14 cellular contexts compared by ENCODE assay signal in the genomic region with DNA sequence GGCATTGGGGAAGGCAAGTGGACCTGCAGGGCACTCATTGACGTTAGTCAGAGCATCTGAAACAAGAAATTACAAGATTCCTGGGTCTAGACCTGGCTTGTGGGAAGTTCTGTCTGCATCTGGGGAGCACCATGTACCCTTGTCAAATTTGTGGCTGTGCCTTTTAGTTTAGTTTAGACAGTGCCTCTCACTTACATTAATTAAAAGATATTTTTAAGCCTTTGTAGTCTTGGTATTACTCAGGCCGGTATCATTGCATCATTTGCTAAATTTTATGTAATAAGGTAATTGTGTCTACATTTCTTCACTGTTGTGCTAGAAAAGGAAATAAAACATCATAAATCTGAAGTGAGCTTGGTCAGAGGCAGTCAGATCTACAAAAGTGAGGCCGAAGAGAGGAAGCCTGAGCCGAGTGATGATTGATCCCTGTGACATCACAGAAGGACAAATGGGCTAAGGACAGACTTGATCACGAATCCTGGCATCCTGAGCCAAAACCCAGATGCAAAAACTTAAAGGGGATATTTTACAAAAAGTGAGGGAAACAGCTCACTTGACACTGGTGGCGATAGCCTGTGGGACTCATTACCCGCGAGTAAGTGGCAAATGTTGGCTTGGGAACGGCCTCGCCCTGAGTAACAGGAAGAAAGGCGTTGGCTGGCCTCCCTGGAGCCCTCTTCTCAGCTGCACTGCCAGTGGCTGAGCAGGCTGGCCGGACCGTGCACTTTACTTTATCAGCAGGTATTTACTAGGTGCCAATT.
DNase-seq lines count a peak whose midpoint lies in the region; ATAC-seq, FAIRE-seq and TF ChIP-seq lines count a peak whose summit lies in the region.
"Had no signal": no experiment of that assay in that cellular context is flagged by ENCODE, and none has a peak within 500 bp of the region (broad histone marks: within the 10 kb centered on the region; RNA-seq: fewer than 3 reads in every experiment).

No MANE protein-coding gene starts in this region.

- no peaks in the 10 kb centered on the region for H3K9me3 Mint-ChIP-seq in H9

- no peak overlapping the region for H2AK5ac ChIP-seq in H9 (ENCODE audit: insufficient read length, low read length)

- no peak overlapping the region for H3K4me3 Mint-ChIP-seq in H9

- no peak overlapping the region for H3K14ac ChIP-seq in H9 (ENCODE audit: insufficient read depth, low read length)

- ATAC-seq in GM21723 (IDR thresholded peaks at IDR 0.05; ENCODE audit: unreplicated experiment) (no peak), HG03378 (IDR thresholded peaks at IDR 0.05; ENCODE audit: unreplicated experiment) (no peak)

- H3K79me2 ChIP-seq in H9 (ENCODE audit: insufficient read depth, low read length) (no peaks in the 10 kb centered on the region), smooth muscle cell (ENCODE audit: low read depth) (peaks cover 59% of the 10 kb centered on the region)

- WGBS in H9 (ENCODE audit: extremely low coverage, insufficient read length, low lambda C conversion rate): no CpG with 5 or more reads among the region's 13 CpGs
- WGBS in adrenal gland, 4 donors: 28 to 49% (median 42%) methylated on average over 13 of the region's 13 CpGs
- WGBS in smooth muscle cell (ENCODE audit: low lambda C conversion rate): 81% methylated on average over 13 of the region's 13 CpGs

- H4K91ac ChIP-seq in H9 (ENCODE audit: insufficient read length, low read depth, low read length): no peak overlapping the region

- H3K23ac ChIP-seq in H9 (ENCODE audit: insufficient read length, low read depth, low read length): no peak overlapping the region

- no peak overlapping the region for H3T11ph ChIP-seq in H9 (ENCODE audit: low read length)

- H4K20me1 ChIP-seq in H9 (ENCODE audit: control insufficient read depth, insufficient read depth, insufficient read length) (no peaks in the 10 kb centered on the region), smooth muscle cell (ENCODE audit: low read depth) (peaks cover 3% of the 10 kb centered on the region)

- H3K4me1 ChIP-seq in H9 (ENCODE audit: insufficient read depth, low read length): peaks cover 26% of the 10 kb centered on the region
- H3K4me1 ChIP-seq in adrenal gland (replicated peaks in 1 of 2): peaks cover 15 to 32% of the 10 kb centered on the region in 2 donors
- peaks cover 21% of the 10 kb centered on the region for H3K4me1 ChIP-seq in smooth muscle cell (ENCODE audit: low read depth)

- TF ChIP-seq CTCF in H9 (conservative IDR thresholded peaks at IDR 0.05): no peak
- no peak for TF ChIP-seq CTCF in adrenal gland (IDR thresholded peaks at IDR 0.05)
- no peak for TF ChIP-seq CTCF in smooth muscle cell (IDR thresholded peaks at IDR 0.05; ENCODE audit: borderline replicate concordance, insufficient read depth, poor library complexity, severe bottlenecking)

- DNase-seq in H9: peak; percentile 26
- peak in 5 of 7 donors; percentile 39 to 72 (median 63) for DNase-seq in adrenal gland
- no peak for DNase-seq in smooth muscle cell (lab: John Stamatoyannopoulos, UW; ENCODE audit: unreplicated experiment)
- no peak for DNase-seq in DMS53 treated with DMSO at 0.1 percent for 48 hours (lab: John Stamatoyannopoulos, UW; ENCODE audit: unreplicated experiment)
- DNase-seq in activated CD4-positive, alpha-beta T cell treated with anti-CD3 and anti-CD28 coated beads, Interleukin-2, amount 50 U/mL, for 1 hour: no peak
- DNase-seq: DMS 273 treated with DMSO at 0.1 percent for 48 hours; foreskin fibroblast; H7; NCI-H1436; stimulated activated CD4-positive, alpha-beta T cell treated with anti-CD3 and anti-CD28 coated beads, Interleukin-2, amount 100 ng/mL, for 48 hours had no signal

- H3K23me2 ChIP-seq in H9 (ENCODE audit: insufficient read length, low read depth, low read length, poor library complexity, severe bottlenecking): no peaks in the 10 kb centered on the region

- H2AFZ ChIP-seq in H9 (ENCODE audit: low read length) (no peak overlapping the region), smooth muscle cell (ENCODE audit: low read depth) (no peak overlapping the region)

- H3K27ac Mint-ChIP-seq in H9: peak overlapping the region in 1 of 3 experiments; percentile 59; a peak in 2 of 7 replicates

- H3K36me3 ChIP-seq in adrenal gland (replicated peaks in 1 of 2): peaks cover 0 to 9% of the 10 kb centered on the region in 2 donors
- H3K36me3 ChIP-seq in smooth muscle cell (ENCODE audit: low read depth): no peaks in the 10 kb centered on the region

- no peak overlapping the region for H3K4ac ChIP-seq in H9 (ENCODE audit: low read depth, low read length)

- no peak overlapping the region for H3K4me3 ChIP-seq in adrenal gland
- H3K4me3 ChIP-seq in smooth muscle cell: no peak overlapping the region

- H2BK20ac ChIP-seq in H9 (ENCODE audit: low read depth, low read length, poor library complexity, severe bottlenecking): no peak overlapping the region

- H4K8ac ChIP-seq in H9 (replicated peaks; ENCODE audit: insufficient read length, low read depth, low read length): no peak overlapping the region

- H3K18ac ChIP-seq in H9 (ENCODE audit: insufficient read length, low read depth, low read length): no peak overlapping the region

- no peak for TF ChIP-seq POLR2A in adrenal gland (IDR thresholded peaks at IDR 0.05)

- H2BK15ac ChIP-seq in H9 (ENCODE audit: low read depth, low read length): no peak overlapping the region

- H3K36me3 Mint-ChIP-seq in H9 (ENCODE audit: insufficient read depth in 1 of 3, low read depth in 3 of 3): peaks cover 0 to 5% (median 2%) of the 10 kb centered on the region in 3 experiments; a peak in 3 of 7 replicates

- H3F3A ChIP-seq in smooth muscle cell (ENCODE audit: low read depth): peaks cover 13% of the 10 kb centered on the region

- FAIRE-seq in islet of Langerhans (lab: Jason Lieb, UNC): peak; percentile 60
- FAIRE-seq: urothelium cell line had no signal

- no peaks in the 10 kb centered on the region for H3K27me3 Mint-ChIP-seq in H9 (ENCODE audit: low read depth)

- H3K79me1 ChIP-seq in H9 (ENCODE audit: insufficient read depth, low read depth, low read length, poor library complexity, severe bottlenecking): no peaks in the 10 kb centered on the region

- H3K9ac ChIP-seq in H9 (ENCODE audit: extremely low read depth, insufficient read length, low read length) (no peak overlapping the region), smooth muscle cell (ENCODE audit: low read depth) (no peak overlapping the region)

- H3K27me3 ChIP-seq in H9 (ENCODE audit: insufficient read depth, low read length) (no peaks in the 10 kb centered on the region), adrenal gland (no peaks in the 10 kb centered on the region), smooth muscle cell (ENCODE audit: low read depth) (no peaks in the 10 kb centered on the region)

- no peak overlapping the region for H2BK5ac ChIP-seq in H9 (ENCODE audit: insufficient read length, low read length)

- intact Hi-C loops in adrenal gland (cut with DNase I): no loop called here

- H3K27ac ChIP-seq in H9 (ENCODE audit: insufficient read length, low read depth, low read length): no peak overlapping the region
- H3K27ac ChIP-seq in adrenal gland: peak overlapping the region in 3 of 5 donors; percentile 29 to 77 (median 64)
- peak overlapping the region; percentile 27 for H3K27ac ChIP-seq in smooth muscle cell (ENCODE audit: low read depth)

- H3K9me3 ChIP-seq in H9 (ENCODE audit: control insufficient read depth, low read depth, low read length) (no peaks in the 10 kb centered on the region), adrenal gland (replicated peaks in 1 of 3) (no peaks in the 10 kb centered on the region), smooth muscle cell (replicated peaks; ENCODE audit: low read depth) (no peaks in the 10 kb centered on the region)

- no peak overlapping the region for H4K5ac ChIP-seq in H9 (ENCODE audit: insufficient read length, low read depth, low read length)

- H2BK120ac ChIP-seq in H9 (ENCODE audit: low read depth, low read length, poor library complexity, severe bottlenecking): no peak overlapping the region

- H3K4me1 Mint-ChIP-seq in H9: peaks cover 54 to 56% of the 10 kb centered on the region in 2 experiments

- H3K4me2 ChIP-seq in H9 (ENCODE audit: insufficient read depth, insufficient read length, low read length) (no peak overlapping the region), smooth muscle cell (no peak overlapping the region)

- H2BK12ac ChIP-seq in H9 (ENCODE audit: insufficient read length, low read depth, low read length): no peak overlapping the region

- H3K56ac ChIP-seq in H9 (ENCODE audit: insufficient read length, low read depth, low read length): no peak overlapping the region

Comparison
In these comparisons a context has a peak if more than half of its experiments do, and no peak if none do; other contexts are left out.
1. DNase-seq: peak in H9 (single experiment) and adrenal gland (5 of 7); none in smooth muscle cell (single experiment), DMS53 treated with DMSO at 0.1 percent for 48 hours (single experiment) and activated CD4-positive, alpha-beta T cell treated with anti-CD3 and anti-CD28 coated beads, Interleukin-2, amount 50 U/mL, for 1 hour (single experiment).